ENCODE assay signal across 17 cellular contexts in genomic region chr13:49637989-49638388, GRCh38. TPM values are rescaled to one million over a fixed set of nuclear protein-coding genes. Genes with fewer than 3 reads are reported as not detected.
DNase-seq lines count a peak whose midpoint lies in the region; TF ChIP-seq lines count a peak whose summit lies in the region.
"Had no signal": no experiment of that assay in that cellular context is flagged by ENCODE, and none has a peak within 500 bp of the region (broad histone marks: within the 10 kb centered on the region; RNA-seq: fewer than 3 reads in every experiment).

No MANE protein-coding gene starts in this region.

- H3K4me3 ChIP-seq in neutrophil (ENCODE audit: low read depth in 1 of 2, low read length in 1 of 2), result no peak overlapping the region
- H3K4me3 ChIP-seq: K562 had no signal

- H3K27ac ChIP-seq in epithelial cell of prostate (peak overlapping the region; percentile 74), neutrophil (peak overlapping the region; percentile 72)

- H3K27me3 ChIP-seq in neutrophil, result no peaks in the 10 kb centered on the region

- peak; percentile 49 for DNase-seq in NCI-H2029 (lab: John Stamatoyannopoulos, UW)
- DNase-seq in NCI-H2029 treated with DMSO at 0.1 percent for 48 hours (lab: John Stamatoyannopoulos, UW), result no peak
- peak; percentile 18 for DNase-seq in NCI-H2107 treated with DMSO at 0.1 percent for 48 hours (lab: John Stamatoyannopoulos, UW; ENCODE audit: unreplicated experiment)
- DNase-seq in epithelial cell of prostate (ENCODE audit: low read depth, low spot score), result no peak
- no peak for DNase-seq in mesenteric fat pad (ENCODE audit: low spot score)
- DNase-seq in HuH-7 (ENCODE audit: low spot score), result no peak
- DNase-seq in activated effector memory CD4-positive, alpha-beta T cell treated with anti-CD3 and anti-CD28 coated beads, Interleukin-2, amount 50 U/mL, for 16 hours, result no peak
- DNase-seq: C1 segment of cervical spinal cord, EL, GOT3, NCI-H1436, NCI-H2171, NCI-H446, SHP77 treated with DMSO at 0.1 percent for 48 hours had no signal

- peaks cover 35% of the 10 kb centered on the region for H3K36me3 ChIP-seq in neutrophil

- peaks cover 80 to 82% of the 10 kb centered on the region in 2 experiments for H3K4me1 ChIP-seq in neutrophil (ENCODE audit: control insufficient read depth in 1 of 2, insufficient read depth in 1 of 2, low read depth in 1 of 2, low read length in 1 of 2)

- TF ChIP-seq CTCF in neutrophil (IDR thresholded peaks at IDR 0.05), result no peak

- no peaks in the 10 kb centered on the region for H3K9me3 ChIP-seq in neutrophil

RNA-seq across cellular contexts. Expression of gene ARL11, which starts 9.7 kb away (rescaled TPM):
- total RNA-seq in mesenteric fat pad, result 2.6 TPM
- total RNA-seq: A673 had no signal

RNA-seq across cellular contexts. Expression of gene RCBTB1, which starts 52.6 kb away (rescaled TPM):
- 15.6 TPM for total RNA-seq in mesenteric fat pad

RNA-seq across cellular contexts. Expression of gene EBPL, which starts 53.3 kb away (rescaled TPM):
- total RNA-seq in mesenteric fat pad, result 25.3 TPM

Comparison
In these comparisons a context has a peak if more than half of its experiments do, and no peak if none do; other contexts are left out.
1. DNase-seq: peak in NCI-H2029 (single experiment) and NCI-H2107 treated with DMSO at 0.1 percent for 48 hours (single experiment); none in NCI-H2029 treated with DMSO at 0.1 percent for 48 hours (single experiment), epithelial cell of prostate (single experiment), mesenteric fat pad (single experiment), HuH-7 (single experiment) and activated effector memory CD4-positive, alpha-beta T cell treated with anti-CD3 and anti-CD28 coated beads, Interleukin-2, amount 50 U/mL, for 16 hours (single experiment).